Comparison of ENCODE assay signal across 18 cellular contexts in genomic region chr20:58107533-58107932, GRCh38.
DNase-seq lines count a peak whose midpoint lies in the region; ATAC-seq, FAIRE-seq and TF ChIP-seq lines count a peak whose summit lies in the region.
"Had no signal": no experiment of that assay in that cellular context is flagged by ENCODE, and none has a peak within 500 bp of the region (broad histone marks: within the 10 kb centered on the region; RNA-seq: fewer than 3 reads in every experiment).

No MANE protein-coding gene starts in this region.

- peaks cover 0 to 39% of the 10 kb centered on the region in 2 experiments; a peak in 4 of 5 replicates for H3K27me3 ChIP-seq in HepG2 (ENCODE audit: control insufficient read depth in 1 of 2, insufficient read depth in 2 of 2, low read length in 2 of 2)
- H3K27me3 ChIP-seq in right lobe of liver: no peaks in the 10 kb centered on the region
- no peaks in the 10 kb centered on the region for H3K27me3 ChIP-seq in trophoblast cell (ENCODE audit: insufficient read depth, low read length)
- no peaks in the 10 kb centered on the region for H3K27me3 ChIP-seq in smooth muscle cell (ENCODE audit: low read depth)
- no peaks in the 10 kb centered on the region for H3K27me3 ChIP-seq in tibial artery

- no peaks in the 10 kb centered on the region for H3K79me2 ChIP-seq in HepG2 (ENCODE audit: insufficient read depth, low read length)
- H3K79me2 ChIP-seq in trophoblast cell (ENCODE audit: control insufficient read depth, insufficient read depth, low read length, poor library complexity): no peaks in the 10 kb centered on the region
- no peaks in the 10 kb centered on the region for H3K79me2 ChIP-seq in smooth muscle cell (ENCODE audit: low read depth)

- TF ChIP-seq CTCF in HepG2 (CRISPR knock-in tag; IDR thresholded peaks at IDR 0.05) (no peak), right lobe of liver (IDR thresholded peaks at IDR 0.05) (no peak), smooth muscle cell (IDR thresholded peaks at IDR 0.05; ENCODE audit: borderline replicate concordance, insufficient read depth, poor library complexity, severe bottlenecking) (no peak), tibial artery (IDR thresholded peaks at IDR 0.05) (no peak)

- no peak overlapping the region for H3K27ac ChIP-seq in HepG2 (ENCODE audit: extremely low read length, insufficient read depth, low read length)
- H3K27ac ChIP-seq in right lobe of liver: no peak overlapping the region
- no peak overlapping the region for H3K27ac ChIP-seq in trophoblast cell (ENCODE audit: low read depth, low read length)
- no peak overlapping the region for H3K27ac ChIP-seq in smooth muscle cell (ENCODE audit: low read depth)
- H3K27ac ChIP-seq in tibial artery: no peak overlapping the region

- H3K27ac Mint-ChIP-seq in natural killer cell treated with Interleukin-12 subunit alpha and Interleukin-12 subunit beta and Interleukin-15 and Interleukin-18, amount 100 ng/mL, for 72 hours: no peak overlapping the region
- H3K27ac Mint-ChIP-seq: B cell; CD4-positive, alpha-beta T cell; H9 had no signal

- FAIRE-seq in HepG2 (lab: Jason Lieb, UNC): no peak
- FAIRE-seq: GM12878, GM19239 had no signal

- H4K12ac ChIP-seq in trophoblast cell (ENCODE audit: low read depth, low read length): no peak overlapping the region

- intact Hi-C loops in HepG2 (cut with micrococcal nuclease; ENCODE audit: unreplicated experiment) (no loop called here), right lobe of liver (cut with DNase I) (no loop called here), tibial artery (cut with DNase I; ENCODE audit: low total_unique reads) (no loop called here)

- H3K4me3 ChIP-seq in HepG2 (replicated peaks in 1 of 3; ENCODE audit: insufficient read depth in 1 of 3, low read depth in 2 of 3, low read length in 3 of 3): no peak overlapping the region
- no peak overlapping the region for H3K4me3 ChIP-seq in right lobe of liver
- H3K4me3 ChIP-seq in trophoblast cell (ENCODE audit: low read depth, low read length): peak overlapping the region; percentile 23
- no peak overlapping the region for H3K4me3 ChIP-seq in smooth muscle cell
- no peak overlapping the region for H3K4me3 ChIP-seq in tibial artery
- H3K4me3 ChIP-seq: GM12878 had no signal

- no peak overlapping the region for H2BK5ac ChIP-seq in trophoblast cell (ENCODE audit: low read depth, low read length, poor library complexity)

- TF ChIP-seq RAD21 in HepG2 (CRISPR knock-in tag; IDR thresholded peaks at IDR 0.05): no peak

- H3K18ac ChIP-seq in trophoblast cell (ENCODE audit: low read length): no peak overlapping the region

- H3K36me3 ChIP-seq in HepG2 (replicated peaks in 1 of 2; ENCODE audit: control insufficient read depth in 1 of 2, insufficient read depth in 2 of 2, low read length in 2 of 2): no peaks in the 10 kb centered on the region
- no peaks in the 10 kb centered on the region for H3K36me3 ChIP-seq in right lobe of liver
- H3K36me3 ChIP-seq in trophoblast cell (ENCODE audit: control insufficient read depth in 1 of 2, insufficient read depth in 2 of 2, low read length in 2 of 2): no peaks in the 10 kb centered on the region
- H3K36me3 ChIP-seq in smooth muscle cell (ENCODE audit: low read depth): no peaks in the 10 kb centered on the region
- no peaks in the 10 kb centered on the region for H3K36me3 ChIP-seq in tibial artery

- no peak overlapping the region for H4K8ac ChIP-seq in trophoblast cell (ENCODE audit: low read depth, low read length)

- peaks cover 16 to 25% of the 10 kb centered on the region in 2 donors for H3K27me3 Mint-ChIP-seq in natural killer cell treated with Interleukin-12 subunit alpha and Interleukin-12 subunit beta and Interleukin-15 and Interleukin-18, amount 100 ng/mL, for 72 hours

- no peak overlapping the region for H2BK12ac ChIP-seq in trophoblast cell (ENCODE audit: low read length)

- H4K20me1 ChIP-seq in HepG2 (ENCODE audit: insufficient read depth, low read length) (no peaks in the 10 kb centered on the region), smooth muscle cell (ENCODE audit: low read depth) (no peaks in the 10 kb centered on the region)

- POLR2A ChIA-PET in HepG2 (lab: Yijun Ruan, JAX): no interaction called here

- 0% methylated on average over 1 of the region's 1 CpG for WGBS in HepG2 (ENCODE audit: low lambda C conversion rate)
- 27% methylated on average over 1 of the region's 1 CpG for WGBS in right lobe of liver (ENCODE audit: insufficient coverage, low coverage, low lambda C conversion rate, missing lambda C conversion rate)
- no CpG with 5 or more reads among the region's 1 CpG for WGBS in trophoblast cell (ENCODE audit: extremely low coverage, insufficient coverage, insufficient read length)
- 91% methylated on average over 1 of the region's 1 CpG for WGBS in smooth muscle cell (ENCODE audit: low lambda C conversion rate)

- no peaks in the 10 kb centered on the region for H3K4me1 Mint-ChIP-seq in natural killer cell treated with Interleukin-12 subunit alpha and Interleukin-12 subunit beta and Interleukin-15 and Interleukin-18, amount 100 ng/mL, for 72 hours (ENCODE audit: low read depth in 2 of 2)

- H2AK5ac ChIP-seq in trophoblast cell (ENCODE audit: low read length): no peak overlapping the region

- BruUV-seq in HepG2 (replicated peaks; lab: Mats Ljungman, UMichigan): no TSS peak

- CTCF ChIA-PET in HepG2 (lab: Yijun Ruan, JAX; ENCODE audit: low intra/inter-chr PET ratio, low total read pairs): no interaction called here

- H3K4me1 ChIP-seq in HepG2 (ENCODE audit: insufficient read depth, low read length) (no peaks in the 10 kb centered on the region), right lobe of liver (no peaks in the 10 kb centered on the region), trophoblast cell (ENCODE audit: control insufficient read depth in 1 of 2, insufficient read depth in 2 of 2, low read length in 2 of 2) (peaks cover 0 to 4% of the 10 kb centered on the region in 2 experiments), smooth muscle cell (ENCODE audit: low read depth) (peaks cover 7% of the 10 kb centered on the region), tibial artery (peaks cover 5 to 23% (median 6%) of the 10 kb centered on the region in 4 donors)

- H3K23ac ChIP-seq in trophoblast cell (ENCODE audit: low read length): no peak overlapping the region

- in situ Hi-C loops in HepG2 (cut with HindIII; ENCODE audit: extremely low pct_ligation_motif_present, low pct_unique_long_range_greater_than_20kb): no loop called here

- no peaks in the 10 kb centered on the region for H3K79me1 ChIP-seq in trophoblast cell (ENCODE audit: low read length)

- H3K4me2 ChIP-seq in HepG2 (ENCODE audit: low read depth, low read length) (no peak overlapping the region), trophoblast cell (ENCODE audit: low read length) (no peak overlapping the region), smooth muscle cell (no peak overlapping the region)

- H4K91ac ChIP-seq in trophoblast cell (ENCODE audit: low read depth, low read length): no peak overlapping the region

- no peak overlapping the region for H3K14ac ChIP-seq in trophoblast cell (ENCODE audit: low read length)

- no peak for DNase-seq in HepG2 (ENCODE audit: low spot score)
- DNase-seq in right lobe of liver: no peak
- no peak for DNase-seq in natural killer cell treated with Interleukin-12 subunit alpha and Interleukin-12 subunit beta and Interleukin-15 and Interleukin-18, amount 100 ng/mL, for 72 hours (ENCODE audit: low spot score)
- no peak for DNase-seq in trophoblast cell
- DNase-seq in NK-92 treated with Interleukin-12 subunit alpha and Interleukin-12 subunit beta, amount 100 ng/mL, for 24 hours (lab: John Stamatoyannopoulos, UW): no peak
- DNase-seq in smooth muscle cell (lab: John Stamatoyannopoulos, UW; ENCODE audit: unreplicated experiment): no peak
- DNase-seq in tibial artery: no peak
- DNase-seq: ACHN; C1 segment of cervical spinal cord; Calu3; CD4-positive, alpha-beta T cell; DMS79; GOT3; H9 had no signal

- H3K36me3 Mint-ChIP-seq in natural killer cell treated with Interleukin-12 subunit alpha and Interleukin-12 subunit beta and Interleukin-15 and Interleukin-18, amount 100 ng/mL, for 72 hours: no peaks in the 10 kb centered on the region

- TF ChIP-seq POLR2A in HepG2 (IDR thresholded peaks at IDR 0.05; ENCODE audit: insufficient read depth in 1 of 2, low read depth in 2 of 2, low read length in 2 of 2): no peak
- no peak for TF ChIP-seq POLR2A in right lobe of liver (IDR thresholded peaks at IDR 0.05)

- H3K4ac ChIP-seq in trophoblast cell (ENCODE audit: low read depth, low read length): no peak overlapping the region

- H3K9me3 ChIP-seq in HepG2 (ENCODE audit: low read length) (no peaks in the 10 kb centered on the region), right lobe of liver (no peaks in the 10 kb centered on the region), trophoblast cell (ENCODE audit: insufficient read depth, low read depth, low read length) (peaks cover 2% of the 10 kb centered on the region), smooth muscle cell (replicated peaks; ENCODE audit: low read depth) (no peaks in the 10 kb centered on the region), tibial artery (no peaks in the 10 kb centered on the region)

- H2BK120ac ChIP-seq in trophoblast cell (ENCODE audit: insufficient read depth, low read length, poor library complexity): no peak overlapping the region

- no peak overlapping the region for H2AFZ ChIP-seq in HepG2 (ENCODE audit: low read length)
- H2AFZ ChIP-seq in trophoblast cell (ENCODE audit: insufficient read depth, low read length, poor library complexity): no peak overlapping the region
- no peak overlapping the region for H2AFZ ChIP-seq in smooth muscle cell (ENCODE audit: low read depth)

- ATAC-seq in HepG2 (no peak), right lobe of liver (no peak), HG02973 (IDR thresholded peaks at IDR 0.05; ENCODE audit: unreplicated experiment) (no peak)
- ATAC-seq in natural killer cell treated with Interleukin-12 subunit alpha and Interleukin-12 subunit beta and Interleukin-15 and Interleukin-18, amount 100 ng/mL, for 72 hours: peak; percentile 44 to 57
- ATAC-seq: GM12878 had no signal

- no peak overlapping the region for H3K4me3 Mint-ChIP-seq in natural killer cell treated with Interleukin-12 subunit alpha and Interleukin-12 subunit beta and Interleukin-15 and Interleukin-18, amount 100 ng/mL, for 72 hours
- H3K4me3 Mint-ChIP-seq: B cell; CD4-positive, alpha-beta T cell; H9 had no signal

- H3K9ac ChIP-seq in HepG2 (ENCODE audit: insufficient read depth, low read depth, low read length) (no peak overlapping the region), trophoblast cell (ENCODE audit: low read length) (no peak overlapping the region), smooth muscle cell (ENCODE audit: low read depth) (no peak overlapping the region)

- H3F3A ChIP-seq in smooth muscle cell (ENCODE audit: low read depth): no peaks in the 10 kb centered on the region

- no peaks in the 10 kb centered on the region for H3K9me3 Mint-ChIP-seq in natural killer cell treated with Interleukin-12 subunit alpha and Interleukin-12 subunit beta and Interleukin-15 and Interleukin-18, amount 100 ng/mL, for 72 hours

- TF ChIP-seq EP300 in HepG2 (IDR thresholded peaks at IDR 0.05; ENCODE audit: low read depth in 2 of 2, low read length in 2 of 2) (no peak), HepG2 (CRISPR knock-in tag; IDR thresholded peaks at IDR 0.05; ENCODE audit: borderline replicate concordance) (no peak)

TF ChIP-seq in HepG2, 621 proteins besides CTCF, POLR2A, EP300 and RAD21 (continues in another document):
- no peak for TF ChIP-seq SSRP1 (CRISPR knock-in tag; IDR thresholded peaks at IDR 0.05)

Comparison
In these comparisons a context has a peak if more than half of its experiments do, and no peak if none do; other contexts are left out.
1. ATAC-seq: peak in natural killer cell treated with Interleukin-12 subunit alpha and Interleukin-12 subunit beta and Interleukin-15 and Interleukin-18, amount 100 ng/mL, for 72 hours (2 of 2); none in HepG2 (single experiment), right lobe of liver (0 of 4) and HG02973 (single experiment).